8 cellular contexts compared by ENCODE assay signal in the genomic region with DNA sequence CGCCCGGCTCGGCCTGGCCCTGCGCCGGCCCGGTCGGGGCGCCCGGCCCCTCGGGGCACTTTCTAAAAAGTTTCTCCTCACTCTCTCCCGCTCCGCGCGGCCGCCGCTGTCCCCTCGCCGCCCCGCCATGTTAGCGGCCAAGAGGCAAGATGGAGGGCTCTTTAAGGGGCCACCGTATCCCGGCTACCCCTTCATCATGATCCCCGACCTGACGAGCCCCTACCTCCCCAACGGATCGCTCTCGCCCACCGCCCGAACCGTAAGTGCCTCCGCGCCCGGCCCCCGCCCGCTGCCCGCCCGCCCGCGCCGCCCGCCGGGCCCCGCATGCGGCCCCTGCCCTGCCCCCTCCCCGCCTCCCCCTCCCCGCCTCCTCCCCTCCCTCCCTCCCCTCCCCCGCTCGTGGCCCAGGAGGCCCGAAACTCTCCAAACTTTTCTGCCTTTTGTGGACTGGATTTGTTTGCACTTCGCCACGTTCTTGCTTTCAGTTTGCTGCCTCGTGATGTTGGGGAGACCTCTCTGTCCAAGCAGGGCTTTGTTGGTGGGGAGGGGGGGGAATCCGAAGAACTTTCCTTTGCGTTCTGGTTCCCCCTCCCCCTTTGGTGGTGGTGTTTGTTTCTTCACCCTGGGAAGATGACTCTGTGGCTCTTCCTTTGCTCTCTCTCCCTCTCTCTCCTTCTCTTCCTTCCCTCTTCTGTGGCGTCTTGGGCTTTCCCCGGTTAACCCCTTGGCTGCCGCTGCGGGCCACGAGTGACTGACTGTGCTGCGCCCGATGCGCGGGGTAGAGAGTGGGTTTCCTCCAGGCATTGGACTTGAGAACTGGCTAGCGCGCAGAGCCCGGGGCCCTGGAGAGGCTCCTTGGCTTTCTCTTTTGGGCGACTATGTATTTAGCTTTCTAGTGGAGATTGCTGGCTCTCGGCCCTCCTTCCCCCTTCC. TPM values are rescaled to one million over a fixed set of nuclear protein-coding genes. Genes with fewer than 3 reads are reported as not detected.
DNase-seq lines count a peak whose midpoint lies in the region; ATAC-seq and TF ChIP-seq lines count a peak whose summit lies in the region.

No MANE protein-coding gene starts in this region.

- H3K9me3 Mint-ChIP-seq in T-cell (no peaks in the 10 kb centered on the region), brain (peaks cover 0 to 7% (median 0%) of the 10 kb centered on the region in 5 experiments)

- peak overlapping the region; percentile 74 to 83 for H3K27ac Mint-ChIP-seq in T-cell
- peak overlapping the region; percentile 96 to 100 (median 98) for H3K27ac Mint-ChIP-seq in brain

- H3K9me3 ChIP-seq in iPS-18c (ENCODE audit: control insufficient read depth, insufficient read depth, low read length) = no peaks in the 10 kb centered on the region

- peak overlapping the region; percentile 84 for H3K4me3 ChIP-seq in iPS-18c (ENCODE audit: insufficient read depth, low read depth, low read length)
- H3K4me3 ChIP-seq in skeletal muscle cell (ENCODE audit: low read depth, low read length) = peak overlapping the region; percentile 61

- H3K36me3 Mint-ChIP-seq in T-cell (no peaks in the 10 kb centered on the region), brain (no peaks in the 10 kb centered on the region)

- POLR2A ChIA-PET in HEK293T (lab: Yijun Ruan, JAX) = interaction anchor here (0.6 kb wide), 1 partner anchor 61 kb away, joined by 4 read pairs; no protein-coding TSS in a partner anchor
- POLR2A ChIA-PET in T-cell (lab: Charles Lee) = no interaction called here

- H3K4me1 Mint-ChIP-seq in T-cell (peaks cover 28 to 45% (median 34%) of the 10 kb centered on the region in 3 donors), brain (peaks cover 63% of the 10 kb centered on the region)

- ATAC-seq in T-cell (replicated peaks in 1 of 4) (peak; percentile 25 to 37 (median 36)), GM19351 (IDR thresholded peaks at IDR 0.05; ENCODE audit: unreplicated experiment) (no peak)

- peak overlapping the region; percentile 91 to 95 (median 94) for H3K4me3 Mint-ChIP-seq in T-cell
- peak overlapping the region; percentile 89 to 96 (median 94) for H3K4me3 Mint-ChIP-seq in brain

- peak; percentile 45 for DNase-seq in AG09319 (ENCODE audit: extremely low read depth, low read depth)
- DNase-seq in HEK293T (ENCODE audit: extremely low spot score) = peak; percentile 30
- DNase-seq in T-cell = peak in 32 of 34 experiments; percentile 4 to 52 (median 28)
- DNase-seq in skeletal muscle cell (ENCODE audit: low read depth) = peak; percentile 58
- no peak for DNase-seq in NCI-H1092 treated with DMSO at 0.1 percent for 48 hours (lab: John Stamatoyannopoulos, UW)

- CTCF ChIA-PET in HEK293T (lab: Yijun Ruan, JAX) (no interaction called here), T-cell (lab: Charles Lee) (no interaction called here)

- H3K27me3 Mint-ChIP-seq in T-cell (peaks cover 8 to 32% of the 10 kb centered on the region in 2 donors), brain (peaks cover 54% of the 10 kb centered on the region)

- no peak for TF ChIP-seq CTCF in AG09319 (IDR thresholded peaks at IDR 0.05; ENCODE audit: low read depth, low read length)
- TF ChIP-seq CTCF in brain (conservative IDR thresholded peaks at IDR 0.05) = no peak

TF ChIP-seq in HEK293T, 16 proteins besides CTCF, POLR2A, EP300 and RAD21:
- peak; percentile 54 for TF ChIP-seq L3MBTL2 (conservative IDR thresholded peaks at IDR 0.05)
- TF ChIP-seq CTBP1 (IDR thresholded peaks at IDR 0.05; ENCODE audit: borderline replicate concordance) = peak; percentile 77
- TF ChIP-seq BHLHE40 (IDR thresholded peaks at IDR 0.05; ENCODE audit: borderline replicate concordance) = no peak

RNA-seq across cellular contexts. Expression of a gene that starts 1.6 kb away (rescaled TPM):
- 1 to 10 TPM; 2.6 to 6.2 (median 3.3) TPM for total RNA-seq in T-cell
- 6.1 TPM for polyA plus RNA-seq in brain (ENCODE audit: insufficient read depth, low read depth, low replicate concordance)
